ENCODE assay signal across 9 cellular contexts in the genomic region with DNA sequence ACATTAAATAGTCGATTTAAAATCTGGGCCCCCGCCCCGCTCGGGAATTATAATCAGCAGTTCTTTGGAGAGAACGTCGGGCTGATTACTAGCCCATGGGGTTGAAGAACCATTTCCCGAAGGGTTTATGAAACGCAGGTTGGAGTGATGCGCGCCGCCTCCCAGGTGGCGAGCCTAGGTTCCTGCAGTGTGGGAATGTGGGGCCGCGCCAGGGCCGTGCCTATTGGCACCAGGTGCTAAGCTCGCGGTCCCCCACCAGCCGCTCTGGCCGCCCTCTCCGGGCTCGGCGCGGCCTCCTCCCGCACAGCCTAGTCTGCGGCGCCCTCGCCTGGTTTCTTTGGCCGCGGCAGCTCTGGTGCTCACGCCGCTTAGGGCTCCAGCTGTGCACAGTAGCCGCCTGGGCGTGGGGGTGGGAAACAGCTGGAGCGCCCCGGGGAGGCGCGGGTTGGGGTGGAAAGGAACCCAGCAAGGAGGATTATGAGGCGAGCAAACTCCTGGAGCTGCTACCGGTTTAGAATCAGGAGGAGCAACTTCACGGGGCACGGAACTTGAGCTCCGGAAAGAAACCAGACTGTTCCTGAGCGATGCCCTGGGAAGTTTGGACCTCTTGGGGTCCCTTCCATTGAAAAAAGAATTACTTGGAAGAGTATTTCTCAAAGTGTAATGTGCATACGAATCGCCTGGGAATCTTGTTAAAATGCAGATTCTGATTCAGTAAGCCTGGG. TPM values are rescaled to one million over a fixed set of nuclear protein-coding genes. Genes with fewer than 3 reads are reported as not detected.
DNase-seq lines count a peak whose midpoint lies in the region; ATAC-seq and TF ChIP-seq lines count a peak whose summit lies in the region.
"Had no signal": no experiment of that assay in that cellular context is flagged by ENCODE, and none has a peak within 500 bp of the region (broad histone marks: within the 10 kb centered on the region; RNA-seq: fewer than 3 reads in every experiment).

No MANE protein-coding gene starts in this region.

- peaks cover 4% of the 10 kb centered on the region for H3K9me3 Mint-ChIP-seq in Calu3 (ENCODE audit: low read depth, unreplicated experiment)
- H3K9me3 Mint-ChIP-seq in activated T-cell treated with anti-CD3 and anti-CD28 coated beads, Interleukin-2, amount 50 U/mL, for 72 hours: no peaks in the 10 kb centered on the region

- CTCF ChIA-PET in Calu3 (lab: Charles Lee): interaction anchor here (0.5 to 3.7 kb wide), 42 partner anchors 11 to 804 kb away, joined by 3 to 66 read pairs (median 4); partner anchors contain the start of genes ACTRT3 and MYNN

- DNase-seq in Calu3: peak; percentile 97
- peak; percentile 80 for DNase-seq in NCI-H510A (lab: John Stamatoyannopoulos, UW)
- DNase-seq in activated T-cell treated with anti-CD3 and anti-CD28 coated beads, Interleukin-2, amount 50 U/mL, for 72 hours: peak; percentile 78 to 79
- peak; percentile 55 for DNase-seq in glomerular visceral epithelial cell (ENCODE audit: extremely low spot score)
- no peak for DNase-seq in cerebellar nuclear complex (lab: John Stamatoyannopoulos, UW)

- H3K27me3 ChIP-seq in neutrophil: peaks cover 100% of the 10 kb centered on the region

- H3K27me3 Mint-ChIP-seq in Calu3 (ENCODE audit: unreplicated experiment): no peaks in the 10 kb centered on the region
- H3K27me3 Mint-ChIP-seq in activated T-cell treated with anti-CD3 and anti-CD28 coated beads, Interleukin-2, amount 50 U/mL, for 72 hours (ENCODE audit: low read depth): peaks cover 81% of the 10 kb centered on the region

- peak overlapping the region; percentile 24 to 47 for H3K4me3 ChIP-seq in neutrophil (ENCODE audit: low read depth in 1 of 2, low read length in 1 of 2)

- ATAC-seq in GM19452 (IDR thresholded peaks at IDR 0.05; ENCODE audit: unreplicated experiment) (peak; percentile 84), HG03378 (IDR thresholded peaks at IDR 0.05; ENCODE audit: unreplicated experiment) (peak; percentile 66)
- peak; percentile 95 to 96 for ATAC-seq in activated T-cell treated with anti-CD3 and anti-CD28 coated beads, Interleukin-2, amount 50 U/mL, for 72 hours (replicated peaks in 1 of 2)

- H3K36me3 ChIP-seq in neutrophil: no peaks in the 10 kb centered on the region

- no peaks in the 10 kb centered on the region for H3K9me3 ChIP-seq in neutrophil

- H3K36me3 Mint-ChIP-seq in Calu3 (ENCODE audit: insufficient read depth, unreplicated experiment): peaks cover 48% of the 10 kb centered on the region
- H3K36me3 Mint-ChIP-seq in activated T-cell treated with anti-CD3 and anti-CD28 coated beads, Interleukin-2, amount 50 U/mL, for 72 hours (ENCODE audit: insufficient read depth in 2 of 2): peaks cover 2 to 4% of the 10 kb centered on the region in 2 donors

- BruUV-seq in Calu3 (replicated peaks; lab: Mats Ljungman, UMichigan): no TSS peak

- intact Hi-C loops in Calu3 (cut with micrococcal nuclease; ENCODE audit: unreplicated experiment): loop anchor here (2.0 to 5.0 kb wide), 8 partner anchors 76 to 798 kb away; no protein-coding TSS in a partner anchor

- peak overlapping the region; percentile 79 for H3K4me3 Mint-ChIP-seq in Calu3 (ENCODE audit: low read depth, unreplicated experiment)
- H3K4me3 Mint-ChIP-seq in activated T-cell treated with anti-CD3 and anti-CD28 coated beads, Interleukin-2, amount 50 U/mL, for 72 hours: peak overlapping the region; percentile 70 to 74

- H3K27ac ChIP-seq in neutrophil: no peak overlapping the region

- peak overlapping the region; percentile 60 for H3K27ac Mint-ChIP-seq in Calu3 (ENCODE audit: unreplicated experiment)
- H3K27ac Mint-ChIP-seq in activated T-cell treated with anti-CD3 and anti-CD28 coated beads, Interleukin-2, amount 50 U/mL, for 72 hours: no peak overlapping the region

- peak; percentile 95 for TF ChIP-seq CTCF in Calu3 (IDR thresholded peaks at IDR 0.05; ENCODE audit: unreplicated experiment)
- no peak for TF ChIP-seq CTCF in neutrophil (IDR thresholded peaks at IDR 0.05)

- peaks cover 30% of the 10 kb centered on the region for H3K4me1 Mint-ChIP-seq in Calu3 (ENCODE audit: low read depth, unreplicated experiment)
- peaks cover 25% of the 10 kb centered on the region for H3K4me1 Mint-ChIP-seq in activated T-cell treated with anti-CD3 and anti-CD28 coated beads, Interleukin-2, amount 50 U/mL, for 72 hours (ENCODE audit: low read depth)

- peaks cover 18 to 31% of the 10 kb centered on the region in 2 experiments for H3K4me1 ChIP-seq in neutrophil (ENCODE audit: control insufficient read depth in 1 of 2, insufficient read depth in 1 of 2, low read depth in 1 of 2, low read length in 1 of 2)

RNA-seq across cellular contexts. Expression of gene MECOM, which starts 5.6 kb away (rescaled TPM):
- 137 and 139 TPM in 2 replicates for total RNA-seq in Calu3 (2022)
- not detected for total RNA-seq in activated T-cell treated with anti-CD3 and anti-CD28 coated beads, Interleukin-2, amount 50 U/mL, for 72 hours
- total RNA-seq: activated CD8-positive, alpha-beta memory T cell treated with anti-CD3 and anti-CD28 coated beads for 36 hours had no signal

Comparison
In these comparisons a context has a peak if more than half of its experiments do, and no peak if none do; other contexts are left out.
1. DNase-seq: peak in Calu3 (single experiment), NCI-H510A (single experiment), activated T-cell treated with anti-CD3 and anti-CD28 coated beads, Interleukin-2, amount 50 U/mL, for 72 hours (2 of 2) and glomerular visceral epithelial cell (single experiment); none in cerebellar nuclear complex (0 of 2).
2. RNA of gene MECOM, which starts 5.6 kb away (total RNA-seq): 137 to 139 TPM in Calu3; not detected in activated T-cell treated with anti-CD3 and anti-CD28 coated beads, Interleukin-2, amount 50 U/mL, for 72 hours; every median in the first group is over 100 times any median in the second.
3. Peak in every context shown above with its lines, with median percentiles within 50 percentile points of each other: ATAC-seq.